6 cellular contexts compared by ENCODE assay signal in the genomic region with DNA sequence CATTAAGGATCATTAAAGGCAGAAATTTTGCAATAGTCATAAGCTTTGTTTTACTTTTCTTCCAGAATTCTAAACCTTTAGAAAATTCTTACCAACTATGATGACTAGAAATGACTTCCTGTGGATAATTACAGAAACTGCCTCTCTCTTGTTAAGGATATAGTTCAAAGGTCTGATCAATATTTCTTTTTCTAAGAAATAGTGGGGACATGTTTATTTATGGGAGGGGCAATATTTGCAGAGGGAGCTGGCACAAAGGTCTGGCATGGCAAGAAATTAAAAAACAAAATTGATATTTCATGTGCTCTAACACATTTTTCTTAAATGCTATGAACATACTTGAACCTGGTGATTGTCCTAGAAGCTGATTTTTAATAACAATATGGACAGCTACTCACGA.
"Had no signal": no experiment of that assay in that cellular context is flagged by ENCODE, and none has a peak within 500 bp of the region (broad histone marks: within the 10 kb centered on the region; RNA-seq: fewer than 3 reads in every experiment).

No MANE protein-coding gene starts in this region.

- H2AFZ ChIP-seq: GM23248 had no signal

- H3K9me3 Mint-ChIP-seq: H9 had no signal

- H3K4me1 Mint-ChIP-seq: H9 had no signal

- H3K4me3 Mint-ChIP-seq: H9 had no signal

- DNase-seq: GM23248, H9, HCEC 1CT, IMR-90 had no signal

- H3K9ac ChIP-seq: GM23248 had no signal

- H3K27ac ChIP-seq: GM23248, HL-60 had no signal

- H3K27ac Mint-ChIP-seq: H9 had no signal

- H3K4me3 ChIP-seq: GM23248, K562 had no signal

- ATAC-seq: K562 had no signal
